In genomic region chr16:70746708-70747424, GRCh38 we compare ENCODE assay signal across 1 cellular context.
TF ChIP-seq lines count a peak whose summit lies in the region.

No MANE protein-coding gene starts in this region.

TF ChIP-seq in HepG2, 621 proteins besides CTCF, POLR2A, EP300 and RAD21 (continued from another document and continues in another):
- TF ChIP-seq, protein P1, sequence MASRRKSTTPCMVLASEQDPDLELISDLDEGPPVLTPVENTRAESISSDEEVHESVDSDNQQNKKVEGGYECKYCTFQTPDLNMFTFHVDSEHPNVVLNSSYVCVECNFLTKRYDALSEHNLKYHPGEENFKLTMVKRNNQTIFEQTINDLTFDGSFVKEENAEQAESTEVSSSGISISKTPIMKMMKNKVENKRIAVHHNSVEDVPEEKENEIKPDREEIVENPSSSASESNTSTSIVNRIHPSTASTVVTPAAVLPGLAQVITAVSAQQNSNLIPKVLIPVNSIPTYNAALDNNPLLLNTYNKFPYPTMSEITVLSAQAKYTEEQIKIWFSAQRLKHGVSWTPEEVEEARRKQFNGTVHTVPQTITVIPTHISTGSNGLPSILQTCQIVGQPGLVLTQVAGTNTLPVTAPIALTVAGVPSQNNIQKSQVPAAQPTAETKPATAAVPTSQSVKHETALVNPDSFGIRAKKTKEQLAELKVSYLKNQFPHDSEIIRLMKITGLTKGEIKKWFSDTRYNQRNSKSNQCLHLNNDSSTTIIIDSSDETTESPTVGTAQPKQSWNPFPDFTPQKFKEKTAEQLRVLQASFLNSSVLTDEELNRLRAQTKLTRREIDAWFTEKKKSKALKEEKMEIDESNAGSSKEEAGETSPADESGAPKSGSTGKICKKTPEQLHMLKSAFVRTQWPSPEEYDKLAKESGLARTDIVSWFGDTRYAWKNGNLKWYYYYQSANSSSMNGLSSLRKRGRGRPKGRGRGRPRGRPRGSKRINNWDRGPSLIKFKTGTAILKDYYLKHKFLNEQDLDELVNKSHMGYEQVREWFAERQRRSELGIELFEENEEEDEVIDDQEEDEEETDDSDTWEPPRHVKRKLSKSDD (CRISPR knock-in tag; IDR thresholded peaks at IDR 0.05; ENCODE audit: low read depth), result peak; percentile 44; the same call in 1 of the 2 replicates
- TF ChIP-seq TARDBP (CRISPR knock-in tag; IDR thresholded peaks at IDR 0.05) (peak; percentile 91), ZNF101 (CRISPR knock-in tag; IDR thresholded peaks at IDR 0.05; ENCODE audit: borderline replicate concordance, low read depth) (no peak), RXRA (CRISPR knock-in tag; IDR thresholded peaks at IDR 0.05) (peak; percentile 85), FOXM1 (CRISPR knock-in tag; IDR thresholded peaks at IDR 0.05) (no peak), GABPB1 (CRISPR knock-in tag; IDR thresholded peaks at IDR 0.05) (peak; percentile 80), KDM1A (CRISPR knock-in tag; IDR thresholded peaks at IDR 0.05) (peak; percentile 77; the same call in 1 of the 2 replicates), REXO4 (CRISPR knock-in tag; IDR thresholded peaks at IDR 0.05; ENCODE audit: borderline replicate concordance) (no peak), AGO1 (IDR thresholded peaks at IDR 0.05; ENCODE audit: low read depth, low read length, poor library complexity, severe bottlenecking) (peak; percentile 48), ZNF329 (CRISPR knock-in tag; IDR thresholded peaks at IDR 0.05; ENCODE audit: low read depth) (0 out of 2 replicates have a peak, but pooled peaks have one; percentile 29), HCFC1 (IDR thresholded peaks at IDR 0.05; ENCODE audit: low read depth, low read length) (no peak), ZNF703 (CRISPR knock-in tag; IDR thresholded peaks at IDR 0.05; ENCODE audit: borderline replicate concordance) (no peak; the same call in 1 of the 2 replicates), ZNF33A (CRISPR knock-in tag; IDR thresholded peaks at IDR 0.05; ENCODE audit: borderline replicate concordance) (no peak), ZNF557 (CRISPR knock-in tag; IDR thresholded peaks at IDR 0.05) (peak; percentile 87), MXI1 (IDR thresholded peaks at IDR 0.05; ENCODE audit: borderline replicate concordance, low read depth, low read length) (peak; percentile 90; the same call in 2 of the 3 replicates), ZNF629 (CRISPR knock-in tag; conservative IDR thresholded peaks at IDR 0.05) (0 out of 2 replicates have a peak, but pooled peaks have one; percentile 7), NR0B2 (CRISPR knock-in tag; IDR thresholded peaks at IDR 0.05) (no peak), SYNCRIP (IDR thresholded peaks at IDR 0.05; ENCODE audit: insufficient read depth, low read depth, low read length) (no peak), ZNF660 (CRISPR knock-in tag; IDR thresholded peaks at IDR 0.05; ENCODE audit: borderline replicate concordance, low read depth) (no peak), REL (CRISPR knock-in tag; conservative IDR thresholded peaks at IDR 0.05) (no peak), RARA (CRISPR knock-in tag; IDR thresholded peaks at IDR 0.05) (peak; percentile 62; the same call in 1 of the 2 replicates), PITX1 (CRISPR knock-in tag; IDR thresholded peaks at IDR 0.05) (peak; percentile 77), NR3C1 (CRISPR knock-in tag; IDR thresholded peaks at IDR 0.05) (no peak), ZNF33B (CRISPR knock-in tag; IDR thresholded peaks at IDR 0.05) (no peak), ZNF816 (CRISPR knock-in tag; IDR thresholded peaks at IDR 0.05; ENCODE audit: borderline replicate concordance) (no peak), NR2C2 (CRISPR knock-in tag; IDR thresholded peaks at IDR 0.05; ENCODE audit: borderline replicate concordance) (peak; percentile 80), YY1 (IDR thresholded peaks at IDR 0.05; ENCODE audit: insufficient read depth, insufficient replicate concordance, low read depth, low read length) (peak; percentile 69), POLR2AphosphoS2 (IDR thresholded peaks at IDR 0.05; ENCODE audit: low read depth, low read length) (no peak), ERF (CRISPR knock-in tag; IDR thresholded peaks at IDR 0.05) (peak; percentile 89), ARID2 (CRISPR knock-in tag; IDR thresholded peaks at IDR 0.05; ENCODE audit: borderline replicate concordance) (0 out of 2 replicates have a peak, but pooled peaks have one; percentile 9), DDIT3 (CRISPR knock-in tag; IDR thresholded peaks at IDR 0.05) (peak; percentile 41; the same call in 1 of the 2 replicates), ZKSCAN8 (CRISPR knock-in tag; IDR thresholded peaks at IDR 0.05; ENCODE audit: borderline replicate concordance) (peak; percentile 95), ZNF746 (CRISPR knock-in tag; IDR thresholded peaks at IDR 0.05) (peak; percentile 95), ZFYVE20 (CRISPR knock-in tag; IDR thresholded peaks at IDR 0.05; ENCODE audit: borderline replicate concordance, low read depth) (no peak), TBX3 (IDR thresholded peaks at IDR 0.05; ENCODE audit: borderline replicate concordance) (no peak), CBX5 (CRISPR knock-in tag; IDR thresholded peaks at IDR 0.05; ENCODE audit: borderline replicate concordance) (peak; percentile 73), SRSF4 (IDR thresholded peaks at IDR 0.05; ENCODE audit: low read depth, low read length, poor library complexity, severe bottlenecking) (no peak), STAT6 (CRISPR knock-in tag; IDR thresholded peaks at IDR 0.05; ENCODE audit: borderline replicate concordance) (peak; percentile 46; the same call in 1 of the 2 replicates), ZNF225 (CRISPR knock-in tag; IDR thresholded peaks at IDR 0.05) (no peak), RBM22 (optimal IDR thresholded peaks at IDR 0.05; ENCODE audit: low read length) (no peak), BCL6 (CRISPR knock-in tag; IDR thresholded peaks at IDR 0.05) (peak; percentile 78), ZNF792 (CRISPR knock-in tag; IDR thresholded peaks at IDR 0.05) (peak; percentile 44; the same call in 1 of the 2 replicates), ZNF614 (CRISPR knock-in tag; IDR thresholded peaks at IDR 0.05; ENCODE audit: borderline replicate concordance) (no peak), HNRNPH1 (optimal IDR thresholded peaks at IDR 0.05; ENCODE audit: low read depth, low read length) (no peak), ZC3H4 (CRISPR knock-in tag; IDR thresholded peaks at IDR 0.05; ENCODE audit: borderline replicate concordance) (0 out of 2 replicates have a peak, but pooled peaks have one; percentile 5)
- TF ChIP-seq, protein P2, sequence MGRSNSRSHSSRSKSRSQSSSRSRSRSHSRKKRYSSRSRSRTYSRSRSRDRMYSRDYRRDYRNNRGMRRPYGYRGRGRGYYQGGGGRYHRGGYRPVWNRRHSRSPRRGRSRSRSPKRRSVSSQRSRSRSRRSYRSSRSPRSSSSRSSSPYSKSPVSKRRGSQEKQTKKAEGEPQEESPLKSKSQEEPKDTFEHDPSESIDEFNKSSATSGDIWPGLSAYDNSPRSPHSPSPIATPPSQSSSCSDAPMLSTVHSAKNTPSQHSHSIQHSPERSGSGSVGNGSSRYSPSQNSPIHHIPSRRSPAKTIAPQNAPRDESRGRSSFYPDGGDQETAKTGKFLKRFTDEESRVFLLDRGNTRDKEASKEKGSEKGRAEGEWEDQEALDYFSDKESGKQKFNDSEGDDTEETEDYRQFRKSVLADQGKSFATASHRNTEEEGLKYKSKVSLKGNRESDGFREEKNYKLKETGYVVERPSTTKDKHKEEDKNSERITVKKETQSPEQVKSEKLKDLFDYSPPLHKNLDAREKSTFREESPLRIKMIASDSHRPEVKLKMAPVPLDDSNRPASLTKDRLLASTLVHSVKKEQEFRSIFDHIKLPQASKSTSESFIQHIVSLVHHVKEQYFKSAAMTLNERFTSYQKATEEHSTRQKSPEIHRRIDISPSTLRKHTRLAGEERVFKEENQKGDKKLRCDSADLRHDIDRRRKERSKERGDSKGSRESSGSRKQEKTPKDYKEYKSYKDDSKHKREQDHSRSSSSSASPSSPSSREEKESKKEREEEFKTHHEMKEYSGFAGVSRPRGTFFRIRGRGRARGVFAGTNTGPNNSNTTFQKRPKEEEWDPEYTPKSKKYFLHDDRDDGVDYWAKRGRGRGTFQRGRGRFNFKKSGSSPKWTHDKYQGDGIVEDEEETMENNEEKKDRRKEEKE (IDR thresholded peaks at IDR 0.05), result no peak
- TF ChIP-seq, protein P3, sequence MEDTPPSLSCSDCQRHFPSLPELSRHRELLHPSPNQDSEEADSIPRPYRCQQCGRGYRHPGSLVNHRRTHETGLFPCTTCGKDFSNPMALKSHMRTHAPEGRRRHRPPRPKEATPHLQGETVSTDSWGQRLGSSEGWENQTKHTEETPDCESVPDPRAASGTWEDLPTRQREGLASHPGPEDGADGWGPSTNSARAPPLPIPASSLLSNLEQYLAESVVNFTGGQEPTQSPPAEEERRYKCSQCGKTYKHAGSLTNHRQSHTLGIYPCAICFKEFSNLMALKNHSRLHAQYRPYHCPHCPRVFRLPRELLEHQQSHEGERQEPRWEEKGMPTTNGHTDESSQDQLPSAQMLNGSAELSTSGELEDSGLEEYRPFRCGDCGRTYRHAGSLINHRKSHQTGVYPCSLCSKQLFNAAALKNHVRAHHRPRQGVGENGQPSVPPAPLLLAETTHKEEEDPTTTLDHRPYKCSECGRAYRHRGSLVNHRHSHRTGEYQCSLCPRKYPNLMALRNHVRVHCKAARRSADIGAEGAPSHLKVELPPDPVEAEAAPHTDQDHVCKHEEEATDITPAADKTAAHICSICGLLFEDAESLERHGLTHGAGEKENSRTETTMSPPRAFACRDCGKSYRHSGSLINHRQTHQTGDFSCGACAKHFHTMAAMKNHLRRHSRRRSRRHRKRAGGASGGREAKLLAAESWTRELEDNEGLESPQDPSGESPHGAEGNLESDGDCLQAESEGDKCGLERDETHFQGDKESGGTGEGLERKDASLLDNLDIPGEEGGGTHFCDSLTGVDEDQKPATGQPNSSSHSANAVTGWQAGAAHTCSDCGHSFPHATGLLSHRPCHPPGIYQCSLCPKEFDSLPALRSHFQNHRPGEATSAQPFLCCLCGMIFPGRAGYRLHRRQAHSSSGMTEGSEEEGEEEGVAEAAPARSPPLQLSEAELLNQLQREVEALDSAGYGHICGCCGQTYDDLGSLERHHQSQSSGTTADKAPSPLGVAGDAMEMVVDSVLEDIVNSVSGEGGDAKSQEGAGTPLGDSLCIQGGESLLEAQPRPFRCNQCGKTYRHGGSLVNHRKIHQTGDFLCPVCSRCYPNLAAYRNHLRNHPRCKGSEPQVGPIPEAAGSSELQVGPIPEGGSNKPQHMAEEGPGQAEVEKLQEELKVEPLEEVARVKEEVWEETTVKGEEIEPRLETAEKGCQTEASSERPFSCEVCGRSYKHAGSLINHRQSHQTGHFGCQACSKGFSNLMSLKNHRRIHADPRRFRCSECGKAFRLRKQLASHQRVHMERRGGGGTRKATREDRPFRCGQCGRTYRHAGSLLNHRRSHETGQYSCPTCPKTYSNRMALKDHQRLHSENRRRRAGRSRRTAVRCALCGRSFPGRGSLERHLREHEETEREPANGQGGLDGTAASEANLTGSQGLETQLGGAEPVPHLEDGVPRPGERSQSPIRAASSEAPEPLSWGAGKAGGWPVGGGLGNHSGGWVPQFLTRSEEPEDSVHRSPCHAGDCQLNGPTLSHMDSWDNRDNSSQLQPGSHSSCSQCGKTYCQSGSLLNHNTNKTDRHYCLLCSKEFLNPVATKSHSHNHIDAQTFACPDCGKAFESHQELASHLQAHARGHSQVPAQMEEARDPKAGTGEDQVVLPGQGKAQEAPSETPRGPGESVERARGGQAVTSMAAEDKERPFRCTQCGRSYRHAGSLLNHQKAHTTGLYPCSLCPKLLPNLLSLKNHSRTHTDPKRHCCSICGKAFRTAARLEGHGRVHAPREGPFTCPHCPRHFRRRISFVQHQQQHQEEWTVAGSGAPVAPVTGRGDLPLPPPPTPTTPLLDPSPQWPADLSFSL (CRISPR knock-in tag; IDR thresholded peaks at IDR 0.05), result no peak; the same call in 1 of the 2 replicates
- TF ChIP-seq, protein P4, sequence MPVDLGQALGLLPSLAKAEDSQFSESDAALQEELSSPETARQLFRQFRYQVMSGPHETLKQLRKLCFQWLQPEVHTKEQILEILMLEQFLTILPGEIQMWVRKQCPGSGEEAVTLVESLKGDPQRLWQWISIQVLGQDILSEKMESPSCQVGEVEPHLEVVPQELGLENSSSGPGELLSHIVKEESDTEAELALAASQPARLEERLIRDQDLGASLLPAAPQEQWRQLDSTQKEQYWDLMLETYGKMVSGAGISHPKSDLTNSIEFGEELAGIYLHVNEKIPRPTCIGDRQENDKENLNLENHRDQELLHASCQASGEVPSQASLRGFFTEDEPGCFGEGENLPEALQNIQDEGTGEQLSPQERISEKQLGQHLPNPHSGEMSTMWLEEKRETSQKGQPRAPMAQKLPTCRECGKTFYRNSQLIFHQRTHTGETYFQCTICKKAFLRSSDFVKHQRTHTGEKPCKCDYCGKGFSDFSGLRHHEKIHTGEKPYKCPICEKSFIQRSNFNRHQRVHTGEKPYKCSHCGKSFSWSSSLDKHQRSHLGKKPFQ (CRISPR knock-in tag; IDR thresholded peaks at IDR 0.05; ENCODE audit: insufficient replicate concordance), result peak; percentile 100
- TF ChIP-seq, protein P5, sequence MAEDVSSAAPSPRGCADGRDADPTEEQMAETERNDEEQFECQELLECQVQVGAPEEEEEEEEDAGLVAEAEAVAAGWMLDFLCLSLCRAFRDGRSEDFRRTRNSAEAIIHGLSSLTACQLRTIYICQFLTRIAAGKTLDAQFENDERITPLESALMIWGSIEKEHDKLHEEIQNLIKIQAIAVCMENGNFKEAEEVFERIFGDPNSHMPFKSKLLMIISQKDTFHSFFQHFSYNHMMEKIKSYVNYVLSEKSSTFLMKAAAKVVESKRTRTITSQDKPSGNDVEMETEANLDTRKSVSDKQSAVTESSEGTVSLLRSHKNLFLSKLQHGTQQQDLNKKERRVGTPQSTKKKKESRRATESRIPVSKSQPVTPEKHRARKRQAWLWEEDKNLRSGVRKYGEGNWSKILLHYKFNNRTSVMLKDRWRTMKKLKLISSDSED (CRISPR knock-in tag; IDR thresholded peaks at IDR 0.05), result no peak
